Comparison of ENCODE assay signal across 16 cellular contexts in genomic region chr11:115054541-115055538, GRCh38.
DNase-seq lines count a peak whose midpoint lies in the region; ATAC-seq and TF ChIP-seq lines count a peak whose summit lies in the region.
"Had no signal": no experiment of that assay in that cellular context is flagged by ENCODE, and none has a peak within 500 bp of the region (broad histone marks: within the 10 kb centered on the region; RNA-seq: fewer than 3 reads in every experiment).

No MANE protein-coding gene starts in this region.

- peaks cover 2 to 13% of the 10 kb centered on the region in 2 donors for H3K9me3 Mint-ChIP-seq in activated T-cell treated with anti-CD3 and anti-CD28 coated beads, Interleukin-2, amount 50 U/mL, for 72 hours

- no peak overlapping the region for H3K4me3 Mint-ChIP-seq in activated T-cell treated with anti-CD3 and anti-CD28 coated beads, Interleukin-2, amount 50 U/mL, for 72 hours
- H3K4me3 Mint-ChIP-seq: T-helper 2 cell treated with Interferon-gamma antibody and Interleukin-4, amounts not matched to agents 5 μg/mL and 100 μg/mL, for 36 hours had no signal

- H3K9me3 ChIP-seq in breast epithelium = peaks cover 9 to 19% of the 10 kb centered on the region in 2 donors
- H3K9me3 ChIP-seq in WERI-Rb-1 (ENCODE audit: severe bottlenecking) = peaks cover 8% of the 10 kb centered on the region
- H3K9me3 ChIP-seq: SJSA1 had no signal

- peaks cover 1 to 5% of the 10 kb centered on the region in 2 donors for H3K36me3 Mint-ChIP-seq in activated T-cell treated with anti-CD3 and anti-CD28 coated beads, Interleukin-2, amount 50 U/mL, for 72 hours (ENCODE audit: insufficient read depth in 2 of 2)

- H3K36me3 ChIP-seq in breast epithelium (no peaks in the 10 kb centered on the region), WERI-Rb-1 (no peaks in the 10 kb centered on the region)
- H3K36me3 ChIP-seq: SJSA1 had no signal

- H3K27me3 Mint-ChIP-seq in activated T-cell treated with anti-CD3 and anti-CD28 coated beads, Interleukin-2, amount 50 U/mL, for 72 hours (ENCODE audit: low read depth) = no peaks in the 10 kb centered on the region

- no peaks in the 10 kb centered on the region for H3K4me1 ChIP-seq in breast epithelium
- H3K4me1 ChIP-seq: SJSA1 had no signal

- peak; percentile 76 for ATAC-seq in omental fat pad (ENCODE audit: low FRiP score)
- no peak for ATAC-seq in activated T-cell treated with anti-CD3 and anti-CD28 coated beads, Interleukin-2, amount 50 U/mL, for 72 hours (replicated peaks in 1 of 2)
- ATAC-seq: activated CD4-positive, CD25-positive, alpha-beta regulatory T cell treated with anti-CD3 and anti-CD28 coated beads, Interleukin-2, amount 50 U/mL, for 24 hours had no signal

- no peak overlapping the region for H3K27ac Mint-ChIP-seq in activated T-cell treated with anti-CD3 and anti-CD28 coated beads, Interleukin-2, amount 50 U/mL, for 72 hours
- H3K27ac Mint-ChIP-seq: T-helper 2 cell treated with Interferon-gamma antibody and Interleukin-4, amounts not matched to agents 5 μg/mL and 100 μg/mL, for 36 hours had no signal

- no peaks in the 10 kb centered on the region for H3K4me1 Mint-ChIP-seq in activated T-cell treated with anti-CD3 and anti-CD28 coated beads, Interleukin-2, amount 50 U/mL, for 72 hours (ENCODE audit: low read depth)

- DNase-seq in NCI-H1105 treated with DMSO at 0.1 percent for 48 hours (lab: John Stamatoyannopoulos, UW) (peak; percentile 38), NCI-H1105 (lab: John Stamatoyannopoulos, UW) (no peak), NCI-H446 treated with DMSO at 0.1 percent for 48 hours (lab: John Stamatoyannopoulos, UW) (peak; percentile 91), breast epithelium (ENCODE audit: low spot score in 2 of 2) (peak in 1 of 2 donors; percentile 37), omental fat pad (ENCODE audit: low spot score) (no peak), WERI-Rb-1 (no peak), hepatic stellate cell (ENCODE audit: low spot score) (no peak)
- DNase-seq in activated T-cell treated with anti-CD3 and anti-CD28 coated beads, Interleukin-2, amount 50 U/mL, for 72 hours = no peak
- DNase-seq: activated gamma-delta T cell, DMS53, occipital lobe, OCI-M1 had no signal

- H3K4me3 ChIP-seq in breast epithelium (no peak overlapping the region), WERI-Rb-1 (ENCODE audit: low read depth, low read length) (no peak overlapping the region)
- H3K4me3 ChIP-seq: SJSA1 had no signal

- intact Hi-C loops in breast epithelium (cut with DNase I; ENCODE audit: low total_unique reads) = no loop called here

- H3K27me3 ChIP-seq in breast epithelium (no peaks in the 10 kb centered on the region), WERI-Rb-1 (ENCODE audit: insufficient read depth, low read depth, severe bottlenecking) (no peaks in the 10 kb centered on the region)
- H3K27me3 ChIP-seq: SJSA1 had no signal

- TF ChIP-seq POLR2A in breast epithelium (IDR thresholded peaks at IDR 0.05) = no peak

- TF ChIP-seq CTCF in breast epithelium (IDR thresholded peaks at IDR 0.05) (no peak), omental fat pad (IDR thresholded peaks at IDR 0.05) (no peak), WERI-Rb-1 (IDR thresholded peaks at IDR 0.05; ENCODE audit: low read depth, low read length) (no peak)

- H3K27ac ChIP-seq in breast epithelium (peak overlapping the region; percentile 19 to 69), WERI-Rb-1 (no peak overlapping the region)
- H3K27ac ChIP-seq: C4-2B, SJSA1 had no signal

Comparison
In these comparisons a context has a peak if more than half of its experiments do, and no peak if none do; other contexts are left out.
1. DNase-seq: peak in NCI-H1105 treated with DMSO at 0.1 percent for 48 hours (single experiment) and NCI-H446 treated with DMSO at 0.1 percent for 48 hours (single experiment); none in NCI-H1105 (single experiment), omental fat pad (single experiment), activated T-cell treated with anti-CD3 and anti-CD28 coated beads, Interleukin-2, amount 50 U/mL, for 72 hours (0 of 2), WERI-Rb-1 (single experiment) and hepatic stellate cell (single experiment).